12 cellular contexts compared by ENCODE assay signal in the genomic region with DNA sequence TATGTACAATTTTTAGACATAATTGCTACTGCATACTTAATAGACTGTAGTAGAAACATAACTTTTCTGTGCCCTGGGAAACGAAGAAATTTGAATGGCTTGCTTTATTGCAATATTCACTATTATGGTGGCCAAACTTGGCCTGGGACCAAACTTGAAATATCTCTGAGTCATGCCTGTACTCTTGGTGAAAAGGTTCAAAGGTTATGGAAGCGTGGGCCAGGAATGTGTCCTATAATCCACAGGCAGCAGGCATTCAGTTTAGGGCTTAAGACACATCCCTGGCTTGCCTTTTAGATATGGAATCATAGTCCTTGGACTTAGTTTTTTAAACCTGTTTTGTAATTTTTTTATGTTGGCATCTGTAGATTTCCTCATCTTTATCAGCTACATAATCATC.
DNase-seq lines count a peak whose midpoint lies in the region; ATAC-seq and TF ChIP-seq lines count a peak whose summit lies in the region.
"Had no signal": no experiment of that assay in that cellular context is flagged by ENCODE, and none has a peak within 500 bp of the region (broad histone marks: within the 10 kb centered on the region; RNA-seq: fewer than 3 reads in every experiment).

No MANE protein-coding gene starts in this region.

- no peaks in the 10 kb centered on the region for H3K27me3 Mint-ChIP-seq in CD4-positive, CD25-positive, alpha-beta regulatory T cell

- H3K27ac Mint-ChIP-seq in CD4-positive, CD25-positive, alpha-beta regulatory T cell: peak overlapping the region; percentile 90 to 93 (median 92)

- ATAC-seq in CD4-positive, CD25-positive, alpha-beta regulatory T cell (ENCODE audit: low read depth in 2 of 2): no peak
- ATAC-seq in mucosa of descending colon: peak; percentile 89
- ATAC-seq: GM12878 had no signal

- no peaks in the 10 kb centered on the region for H3K27me3 ChIP-seq in CD4-positive, CD25-positive, alpha-beta regulatory T cell (ENCODE audit: control insufficient read depth, insufficient read depth, low read length)
- H3K27me3 ChIP-seq: BLaER1 had no signal

- peak overlapping the region in 1 of 4 donors; percentile 31 for H3K4me3 Mint-ChIP-seq in CD4-positive, CD25-positive, alpha-beta regulatory T cell

- H3K27ac ChIP-seq in CD4-positive, CD25-positive, alpha-beta regulatory T cell (ENCODE audit: insufficient read depth, low read length, poor library complexity, severe bottlenecking): peak overlapping the region; percentile 28
- H3K27ac ChIP-seq: BLaER1, coronary artery, parathyroid adenoma had no signal

- H3K4me1 Mint-ChIP-seq in CD4-positive, CD25-positive, alpha-beta regulatory T cell: peaks cover 21 to 54% (median 36%) of the 10 kb centered on the region in 4 donors

- no peaks in the 10 kb centered on the region for H3K9me3 ChIP-seq in CD4-positive, CD25-positive, alpha-beta regulatory T cell (ENCODE audit: control insufficient read depth in 2 of 2, low read length in 2 of 2)
- no peaks in the 10 kb centered on the region for H3K9me3 ChIP-seq in mucosa of descending colon
- H3K9me3 ChIP-seq: BLaER1 had no signal

- DNase-seq in CD4-positive, CD25-positive, alpha-beta regulatory T cell: no peak
- peak; percentile 85 for DNase-seq in LHCN-M2 (ENCODE audit: low read depth)
- DNase-seq in dermis microvascular lymphatic vessel endothelial cell (ENCODE audit: low read depth in 2 of 2): peak; percentile 56 to 75
- peak in 1 of 3 donors; percentile 84 for DNase-seq in mucosa of descending colon
- no peak for DNase-seq in NCI-H187 (lab: John Stamatoyannopoulos, UW)
- DNase-seq in NCI-H82 treated with DMSO at 0.1 percent for 48 hours (lab: John Stamatoyannopoulos, UW; ENCODE audit: unreplicated experiment): no peak
- no peak for DNase-seq in activated gamma-delta T cell treated with Interleukin-2 at 50 U/mL for 16 hours
- no peak for DNase-seq in GM19238 (ENCODE audit: insufficient read length, low spot score)

- H3K9me3 Mint-ChIP-seq in CD4-positive, CD25-positive, alpha-beta regulatory T cell: no peaks in the 10 kb centered on the region

- H3K36me3 Mint-ChIP-seq in CD4-positive, CD25-positive, alpha-beta regulatory T cell: peaks cover 54% of the 10 kb centered on the region

- intact Hi-C loops in mucosa of descending colon (cut with DNase I, micrococcal nuclease): loop anchor here in 1 of 2 donors (10.0 kb wide), 1 partner anchor 102 kb away; no protein-coding TSS in a partner anchor

- H3K4me3 ChIP-seq in CD4-positive, CD25-positive, alpha-beta regulatory T cell (ENCODE audit: low read depth, low read length): no peak overlapping the region
- H3K4me3 ChIP-seq in mucosa of descending colon: no peak overlapping the region
- H3K4me3 ChIP-seq: BLaER1, coronary artery, GM12878 had no signal

- H3K36me3 ChIP-seq in CD4-positive, CD25-positive, alpha-beta regulatory T cell (ENCODE audit: control insufficient read depth, insufficient read depth, low read length): peaks cover 46% of the 10 kb centered on the region
- peaks cover 12% of the 10 kb centered on the region for H3K36me3 ChIP-seq in mucosa of descending colon (ENCODE audit: low read depth)

- peaks cover 24% of the 10 kb centered on the region for H3K4me1 ChIP-seq in CD4-positive, CD25-positive, alpha-beta regulatory T cell (ENCODE audit: control insufficient read depth, insufficient read depth, low read length, poor library complexity, severe bottlenecking)
- peaks cover 13% of the 10 kb centered on the region for H3K4me1 ChIP-seq in mucosa of descending colon (ENCODE audit: low read depth)
- H3K4me1 ChIP-seq: parathyroid adenoma had no signal

- TF ChIP-seq CTCF in mucosa of descending colon (IDR thresholded peaks at IDR 0.05): no peak

Comparison
In these comparisons a context has a peak if more than half of its experiments do, and no peak if none do; other contexts are left out.
1. DNase-seq: peak in LHCN-M2 (single experiment) and dermis microvascular lymphatic vessel endothelial cell (2 of 2); none in CD4-positive, CD25-positive, alpha-beta regulatory T cell (0 of 3), NCI-H187 (0 of 2), NCI-H82 treated with DMSO at 0.1 percent for 48 hours (single experiment), activated gamma-delta T cell treated with Interleukin-2 at 50 U/mL for 16 hours (single experiment) and GM19238 (single experiment).